ENCODE assay signal across 22 cellular contexts in the genomic region with DNA sequence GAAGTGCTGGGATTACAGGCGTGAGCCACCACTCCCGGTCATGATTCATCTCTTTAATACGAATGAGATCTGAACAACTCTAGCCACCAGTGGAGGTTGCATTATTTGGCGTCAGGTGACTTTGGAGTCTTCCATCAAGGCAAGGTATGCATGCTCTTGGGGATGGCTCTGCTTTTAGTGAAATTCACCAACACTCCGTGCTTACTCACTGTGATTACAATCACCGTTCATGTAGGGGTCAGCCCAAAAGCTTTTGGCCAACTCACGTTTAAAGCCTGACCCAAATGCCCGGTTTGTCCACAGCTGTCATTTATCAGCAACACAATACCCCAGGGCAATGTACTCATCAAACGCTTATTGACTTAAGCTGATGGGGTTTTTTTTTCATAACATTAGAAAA.
DNase-seq lines count a peak whose midpoint lies in the region; ATAC-seq and TF ChIP-seq lines count a peak whose summit lies in the region.
"Had no signal": no experiment of that assay in that cellular context is flagged by ENCODE, and none has a peak within 500 bp of the region (broad histone marks: within the 10 kb centered on the region; RNA-seq: fewer than 3 reads in every experiment).

No MANE protein-coding gene starts in this region.

- peaks cover 22% of the 10 kb centered on the region for H3K4me1 Mint-ChIP-seq in GM23338
- H3K4me1 Mint-ChIP-seq: CD14-positive monocyte; CD8-positive, alpha-beta memory T cell had no signal

- 72% methylated on average over 9 of the region's 9 CpGs for WGBS in SK-N-SH (ENCODE audit: low lambda C conversion rate)

- TF ChIP-seq RAD21 in SK-N-SH (IDR thresholded peaks at IDR 0.05; ENCODE audit: low read length), result no peak

- H3K36me3 ChIP-seq in GM23338 (ENCODE audit: insufficient read depth) (no peaks in the 10 kb centered on the region), SK-N-SH (replicated peaks in 1 of 2; ENCODE audit: control insufficient read depth in 1 of 2, insufficient read depth in 2 of 2, low read length in 1 of 2) (peaks cover 0 to 8% of the 10 kb centered on the region in 2 experiments), right atrium auricular region (no peaks in the 10 kb centered on the region)
- H3K36me3 ChIP-seq: BE2C; BLaER1 treated with 17β-estradiol and CSF1 and Interleukin-3, amounts not matched to agents 10 nM and 100 nM had no signal

- no peaks in the 10 kb centered on the region for H3K9me3 Mint-ChIP-seq in GM23338
- H3K9me3 Mint-ChIP-seq: CD4-positive, alpha-beta T cell; H9 had no signal

- no peaks in the 10 kb centered on the region for H3K9me3 ChIP-seq in SK-N-SH
- H3K9me3 ChIP-seq in right atrium auricular region, result no peaks in the 10 kb centered on the region
- H3K9me3 ChIP-seq: A549; BE2C; BLaER1 treated with 17β-estradiol and CSF1 and Interleukin-3, amounts not matched to agents 10 nM and 100 nM had no signal

- no peak for ATAC-seq in GM23338
- ATAC-seq in GM21576 (IDR thresholded peaks at IDR 0.05; ENCODE audit: unreplicated experiment), result no peak
- ATAC-seq: A549, HCT116 had no signal

- H3K79me2 ChIP-seq in GM23338 (replicated peaks; ENCODE audit: insufficient read depth) (no peaks in the 10 kb centered on the region), SK-N-SH (ENCODE audit: insufficient read depth) (peaks cover 27% of the 10 kb centered on the region; the same call in 1 of the 2 replicates)

- no peak overlapping the region for H3K4me3 ChIP-seq in GM23338
- no peak overlapping the region for H3K4me3 ChIP-seq in SK-N-SH (ENCODE audit: low read depth in 2 of 2, low read length in 1 of 2)
- H3K4me3 ChIP-seq in fibroblast of mammary gland (ENCODE audit: control insufficient read depth, low read depth, low read length), result no peak overlapping the region
- H3K4me3 ChIP-seq in right atrium auricular region, result no peak overlapping the region
- H3K4me3 ChIP-seq: A549; BLaER1 treated with 17β-estradiol and CSF1 and Interleukin-3, amounts not matched to agents 10 nM and 100 nM; GM23248 had no signal

- no peak overlapping the region for H3K9ac ChIP-seq in SK-N-SH
- H3K9ac ChIP-seq: BLaER1 treated with 17β-estradiol and CSF1 and Interleukin-3, amounts not matched to agents 10 nM and 100 nM; GM23248 had no signal

- no peak for TF ChIP-seq EP300 in SK-N-SH (IDR thresholded peaks at IDR 0.05; ENCODE audit: borderline replicate concordance in 1 of 2, low read depth in 1 of 2, low read length in 1 of 2)

- H2AFZ ChIP-seq in GM23338, result no peak overlapping the region
- H2AFZ ChIP-seq in SK-N-SH (ENCODE audit: low read depth), result no peak overlapping the region
- H2AFZ ChIP-seq: GM23248 had no signal

- H3K27me3 Mint-ChIP-seq in GM23338 (ENCODE audit: insufficient read depth, low read depth, poor library complexity), result peaks cover 4% of the 10 kb centered on the region

- no peak overlapping the region for H3K4me3 Mint-ChIP-seq in GM23338
- H3K4me3 Mint-ChIP-seq: CD14-positive monocyte; CD4-positive, alpha-beta T cell; CD8-positive, alpha-beta memory T cell; H9 had no signal

- H3K27ac Mint-ChIP-seq in GM23338, result peak overlapping the region; percentile 22; the same call in 1 of the 2 replicates
- H3K27ac Mint-ChIP-seq: CD14-positive monocyte; CD4-positive, alpha-beta T cell; CD8-positive, alpha-beta memory T cell; H9 had no signal

- no peak overlapping the region for H3K4me2 ChIP-seq in GM23338
- H3K4me2 ChIP-seq in SK-N-SH, result no peak overlapping the region
- H3K4me2 ChIP-seq: A549; BLaER1 treated with 17β-estradiol and CSF1 and Interleukin-3, amounts not matched to agents 10 nM and 100 nM had no signal

- no peak overlapping the region for H3K27ac ChIP-seq in GM23338 (ENCODE audit: low read depth)
- peak overlapping the region in 1 of 2 experiments; percentile 81; a peak in 2 of 4 replicates for H3K27ac ChIP-seq in SK-N-SH (ENCODE audit: low read depth in 2 of 2, low read length in 1 of 2)
- no peak overlapping the region for H3K27ac ChIP-seq in right atrium auricular region
- H3K27ac ChIP-seq: A549; BLaER1 treated with 17β-estradiol and CSF1 and Interleukin-3, amounts not matched to agents 10 nM and 100 nM; GM23248 had no signal

- no peaks in the 10 kb centered on the region for H3K27me3 ChIP-seq in GM23338 (ENCODE audit: insufficient read depth)
- H3K27me3 ChIP-seq in SK-N-SH (ENCODE audit: insufficient read depth), result no peaks in the 10 kb centered on the region
- no peaks in the 10 kb centered on the region for H3K27me3 ChIP-seq in right atrium auricular region
- H3K27me3 ChIP-seq: BE2C had no signal

- peaks cover 12% of the 10 kb centered on the region; the same call in 1 of the 2 replicates for H3K9me2 ChIP-seq in GM23338 (ENCODE audit: insufficient read depth)
- H3K9me2 ChIP-seq in SK-N-SH, result no peaks in the 10 kb centered on the region

- H3K36me3 Mint-ChIP-seq in GM23338 (ENCODE audit: low read depth), result no peaks in the 10 kb centered on the region
- H3K36me3 Mint-ChIP-seq: CD14-positive monocyte; CD8-positive, alpha-beta memory T cell had no signal

- H3F3A ChIP-seq in GM23338 (replicated peaks; ENCODE audit: low read depth) (no peaks in the 10 kb centered on the region), SK-N-SH (replicated peaks; ENCODE audit: insufficient read depth) (peaks cover 7% of the 10 kb centered on the region)

- CTCF ChIA-PET in SK-N-SH (lab: Yijun Ruan, JAX), result interaction anchor here (0.6 to 7.3 kb wide), 11 partner anchors 11 to 378 kb away, joined by 3 to 60 read pairs (median 4); no protein-coding TSS in a partner anchor

- peaks cover 3% of the 10 kb centered on the region; the same call in 1 of the 2 replicates for H3K4me1 ChIP-seq in GM23338 (ENCODE audit: insufficient read depth)
- peaks cover 0 to 55% of the 10 kb centered on the region in 2 experiments; a peak in 2 of 4 replicates for H3K4me1 ChIP-seq in SK-N-SH (ENCODE audit: control insufficient read depth in 1 of 2, insufficient read depth in 2 of 2, low read depth in 1 of 2, low read length in 1 of 2)
- H3K4me1 ChIP-seq in right atrium auricular region, result peaks cover 0 to 15% of the 10 kb centered on the region in 2 donors
- H3K4me1 ChIP-seq: A549; BLaER1 treated with 17β-estradiol and CSF1 and Interleukin-3, amounts not matched to agents 10 nM and 100 nM had no signal

- TF ChIP-seq CTCF in GM23338 (conservative IDR thresholded peaks at IDR 0.05; ENCODE audit: low read depth in 2 of 2) (no peak), SK-N-SH (IDR thresholded peaks at IDR 0.05) (no peak), fibroblast of mammary gland (conservative IDR thresholded peaks at IDR 0.05; ENCODE audit: control insufficient read depth, insufficient read depth, low read depth, low read length) (no peak), right atrium auricular region (IDR thresholded peaks at IDR 0.05) (no peak)

- POLR2A ChIA-PET in SK-N-SH (lab: Yijun Ruan, JAX), result no interaction called here

- H4K20me1 ChIP-seq in GM23338 (replicated peaks; ENCODE audit: insufficient read depth), result no peaks in the 10 kb centered on the region
- peaks cover 64% of the 10 kb centered on the region; the same call in 1 of the 2 replicates for H4K20me1 ChIP-seq in SK-N-SH (ENCODE audit: insufficient read depth)
- H4K20me1 ChIP-seq: BLaER1 treated with 17β-estradiol and CSF1 and Interleukin-3, amounts not matched to agents 10 nM and 100 nM had no signal

- DNase-seq in GM23338 (ENCODE audit: low spot score) (no peak), NCI-H146 (lab: John Stamatoyannopoulos, UW) (peak; percentile 59), SK-N-SH (no peak), fibroblast of mammary gland (ENCODE audit: low read depth) (peak; percentile 26), D341Med (ENCODE audit: low spot score) (no peak), right atrium auricular region (ENCODE audit: low spot score) (no peak)
- DNase-seq: 8988T; ACHN; AML-193; BE2C; CD4-positive, alpha-beta T cell; CD8-positive, alpha-beta memory T cell; DMS53; DMS79 treated with DMSO at 0.1 percent for 48 hours; GF-D8; GM23248; H9 had no signal

TF ChIP-seq in GM23338, 12 proteins besides CTCF, POLR2A, EP300 and RAD21 (continues in another document):
- TF ChIP-seq JUNB (IDR thresholded peaks at IDR 0.05; ENCODE audit: unreplicated experiment) (no peak), CREB1 (CRISPR knock-in tag; IDR thresholded peaks at IDR 0.05; ENCODE audit: low read depth) (no peak), ZNF331 (CRISPR knock-in tag; IDR thresholded peaks at IDR 0.05; ENCODE audit: low read depth) (no peak), EZH2phosphoT487 (IDR thresholded peaks at IDR 0.05; ENCODE audit: unreplicated experiment) (no peak), POLR2AphosphoS5 (IDR thresholded peaks at IDR 0.05; ENCODE audit: low read depth) (no peak), EZH2 (IDR thresholded peaks at IDR 0.05; ENCODE audit: low read depth, unreplicated experiment) (no peak), STAT1 (IDR thresholded peaks at IDR 0.05; ENCODE audit: unreplicated experiment) (no peak)
- TF ChIP-seq, protein P1, sequence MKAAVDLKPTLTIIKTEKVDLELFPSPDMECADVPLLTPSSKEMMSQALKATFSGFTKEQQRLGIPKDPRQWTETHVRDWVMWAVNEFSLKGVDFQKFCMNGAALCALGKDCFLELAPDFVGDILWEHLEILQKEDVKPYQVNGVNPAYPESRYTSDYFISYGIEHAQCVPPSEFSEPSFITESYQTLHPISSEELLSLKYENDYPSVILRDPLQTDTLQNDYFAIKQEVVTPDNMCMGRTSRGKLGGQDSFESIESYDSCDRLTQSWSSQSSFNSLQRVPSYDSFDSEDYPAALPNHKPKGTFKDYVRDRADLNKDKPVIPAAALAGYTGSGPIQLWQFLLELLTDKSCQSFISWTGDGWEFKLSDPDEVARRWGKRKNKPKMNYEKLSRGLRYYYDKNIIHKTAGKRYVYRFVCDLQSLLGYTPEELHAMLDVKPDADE (IDR thresholded peaks at IDR 0.05), result no peak

TF ChIP-seq in SK-N-SH, 30 proteins besides CTCF, POLR2A, EP300 and RAD21:
- TF ChIP-seq NRF1 (IDR thresholded peaks at IDR 0.05; ENCODE audit: low read depth, low read length) (no peak), GATA2 (CRISPR knock-in tag; IDR thresholded peaks at IDR 0.05) (0 out of 2 replicates have a peak, but pooled peaks have one; percentile 17), USF1 (IDR thresholded peaks at IDR 0.05; ENCODE audit: borderline replicate concordance, low read depth) (no peak)

Comparison
In these comparisons a context has a peak if more than half of its experiments do, and no peak if none do; other contexts are left out.
1. DNase-seq: peak in NCI-H146 (single experiment) and fibroblast of mammary gland (single experiment); none in GM23338 (single experiment), SK-N-SH (single experiment), D341Med (single experiment) and right atrium auricular region (single experiment).